8 cellular contexts compared by ENCODE assay signal in the genomic region with DNA sequence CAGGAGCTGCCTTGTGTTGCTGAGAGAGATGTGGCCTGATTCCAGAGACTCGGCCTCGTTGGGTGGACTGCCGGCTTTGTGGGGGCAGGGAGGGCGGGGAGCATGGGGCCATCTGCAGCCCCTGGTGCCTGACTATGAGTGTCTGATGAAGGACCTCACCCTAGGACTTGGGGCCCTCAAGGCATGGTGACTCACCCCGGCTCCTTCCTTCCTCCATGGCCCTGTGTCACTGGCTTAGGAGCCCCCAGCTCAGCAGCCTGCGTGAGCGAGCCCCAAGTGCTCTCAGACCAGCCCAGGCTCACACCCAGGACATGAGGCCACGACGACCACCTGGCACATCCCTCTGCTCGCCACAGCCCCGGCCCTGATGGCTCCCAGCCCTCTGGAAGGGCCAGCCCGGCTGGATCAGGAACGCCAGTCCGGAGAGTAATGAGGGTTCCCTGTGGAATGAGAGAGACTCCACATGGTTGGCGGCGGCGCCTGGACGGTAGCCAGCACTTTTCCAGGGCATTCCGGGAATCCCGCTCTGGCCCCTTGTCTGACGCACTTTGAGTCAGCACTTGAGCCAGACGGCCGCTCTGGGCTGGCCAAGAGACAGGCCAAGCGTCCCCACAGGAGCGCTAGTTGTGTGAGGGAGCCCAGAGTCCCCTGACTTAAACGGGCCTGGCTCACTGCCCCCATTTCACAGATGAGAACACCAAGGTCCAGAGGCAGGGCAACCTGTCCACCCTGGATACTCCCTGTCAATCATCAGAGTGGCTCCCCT. TPM values are rescaled to one million over a fixed set of nuclear protein-coding genes. Genes with fewer than 3 reads are reported as not detected.
DNase-seq lines count a peak whose midpoint lies in the region; ATAC-seq, FAIRE-seq and TF ChIP-seq lines count a peak whose summit lies in the region.

No MANE protein-coding gene starts in this region.

- no peaks in the 10 kb centered on the region for H3F3A ChIP-seq in neural progenitor cell (ENCODE audit: low read depth)

- H3K27ac Mint-ChIP-seq in MCF 10A (ENCODE audit: low read depth, unreplicated experiment) (peak overlapping the region; percentile 70), neural progenitor cell (no peak overlapping the region)

- peaks cover 28% of the 10 kb centered on the region for H3K4me1 Mint-ChIP-seq in MCF 10A (ENCODE audit: insufficient read depth, unreplicated experiment)
- H3K4me1 Mint-ChIP-seq in neural progenitor cell = peaks cover 33% of the 10 kb centered on the region

- peak; percentile 92 for DNase-seq in HFF-Myc (ENCODE audit: extremely low read depth, low read depth)
- peak; percentile 98 for DNase-seq in MCF 10A (ENCODE audit: unreplicated experiment)
- DNase-seq in kidney = peak; percentile 92
- peak; percentile 81 for DNase-seq in thoracic aorta (ENCODE audit: low spot score)
- DNase-seq in neural progenitor cell (ENCODE audit: low spot score) = no peak

- POLR2A ChIA-PET in MCF 10A (lab: Yijun Ruan, JAX) = no interaction called here

- H3K4me3 Mint-ChIP-seq in MCF 10A (ENCODE audit: unreplicated experiment) (peak overlapping the region; percentile 58), neural progenitor cell (no peak overlapping the region)

- TF ChIP-seq CTCF in HFF-Myc (IDR thresholded peaks at IDR 0.05; ENCODE audit: low read depth, low read length, missing control alignments) (no peak), MCF 10A (IDR thresholded peaks at IDR 0.05; ENCODE audit: unreplicated experiment) (no peak), kidney (IDR thresholded peaks at IDR 0.05; ENCODE audit: borderline replicate concordance, extremely low read depth, insufficient read depth) (no peak), thoracic aorta (IDR thresholded peaks at IDR 0.05) (no peak), neural progenitor cell (IDR thresholded peaks at IDR 0.05) (no peak)

- no peaks in the 10 kb centered on the region for H3K36me3 ChIP-seq in kidney (ENCODE audit: control insufficient read depth in 1 of 2, insufficient read depth in 2 of 2, low read length in 2 of 2)
- no peaks in the 10 kb centered on the region for H3K36me3 ChIP-seq in thoracic aorta
- no peaks in the 10 kb centered on the region for H3K36me3 ChIP-seq in neural progenitor cell

- H3K36me3 Mint-ChIP-seq in MCF 10A (ENCODE audit: insufficient read depth, unreplicated experiment) (peaks cover 6% of the 10 kb centered on the region), neural progenitor cell (no peaks in the 10 kb centered on the region)

- CTCF ChIA-PET in MCF 10A (lab: Yijun Ruan, JAX) = no interaction called here

- H3K9ac ChIP-seq in kidney (ENCODE audit: low read length in 2 of 2) (no peak overlapping the region), neural progenitor cell (no peak overlapping the region)

- H3K79me2 ChIP-seq in neural progenitor cell (ENCODE audit: low read depth) = no peaks in the 10 kb centered on the region

- FAIRE-seq in kidney (lab: Jason Lieb, UNC) = no peak

- H3K9me3 ChIP-seq in kidney (ENCODE audit: control insufficient read depth in 1 of 2, low read length in 2 of 2) = no peaks in the 10 kb centered on the region
- no peaks in the 10 kb centered on the region for H3K9me3 ChIP-seq in thoracic aorta
- H3K9me3 ChIP-seq in neural progenitor cell (ENCODE audit: low read depth) = no peaks in the 10 kb centered on the region

- intact Hi-C loops in MCF 10A (cut with micrococcal nuclease) = loop anchor here (5.0 kb wide), 2 partner anchors 51 to 204 kb away; a partner anchor contains a TSS
- intact Hi-C loops in kidney (cut with DNase I) = no loop called here

- no peak overlapping the region for H3K4me2 ChIP-seq in neural progenitor cell

- H3K27me3 ChIP-seq in thoracic aorta (replicated peaks; ENCODE audit: insufficient read depth) = no peaks in the 10 kb centered on the region
- no peaks in the 10 kb centered on the region for H3K27me3 ChIP-seq in neural progenitor cell

- H3K9me3 Mint-ChIP-seq in MCF 10A (ENCODE audit: unreplicated experiment) (no peaks in the 10 kb centered on the region), neural progenitor cell (no peaks in the 10 kb centered on the region)

- H3K4me3 ChIP-seq in HFF-Myc (replicated peaks; ENCODE audit: low read depth, low read length) (peak overlapping the region; percentile 25; the same call in 1 of the 2 replicates), kidney (ENCODE audit: low read length in 2 of 2) (no peak overlapping the region), thoracic aorta (peak overlapping the region; percentile 40), neural progenitor cell (no peak overlapping the region)

- BruUV-seq in MCF 10A (replicated peaks; lab: Mats Ljungman, UMichigan) = TSS peak; percentile 21

- ATAC-seq in thoracic aorta (ENCODE audit: insufficient number of reproducible peaks, low FRiP score, low read depth) = peak; percentile 61
- no peak for ATAC-seq in GM18909 (IDR thresholded peaks at IDR 0.05; ENCODE audit: poor library complexity, unreplicated experiment)
- ATAC-seq in GM18520 (IDR thresholded peaks at IDR 0.05; ENCODE audit: unreplicated experiment) = no peak
- no peak for ATAC-seq in GM19467 (IDR thresholded peaks at IDR 0.05; ENCODE audit: unreplicated experiment)

- H3K4me1 ChIP-seq in kidney (ENCODE audit: control insufficient read depth in 1 of 2, insufficient read depth in 1 of 2, low read depth in 1 of 2, low read length in 2 of 2) (no peaks in the 10 kb centered on the region), thoracic aorta (ENCODE audit: control insufficient read depth in 1 of 2, low read depth in 2 of 2) (peaks cover 28 to 60% of the 10 kb centered on the region in 2 donors), neural progenitor cell (peaks cover 11% of the 10 kb centered on the region)

- no peaks in the 10 kb centered on the region for H4K20me1 ChIP-seq in neural progenitor cell (ENCODE audit: low read depth)

- H3K27me3 Mint-ChIP-seq in MCF 10A (ENCODE audit: insufficient read depth, unreplicated experiment) (no peaks in the 10 kb centered on the region), neural progenitor cell (ENCODE audit: insufficient read depth, low read depth) (peaks cover 13% of the 10 kb centered on the region)

- no peak overlapping the region for H2AFZ ChIP-seq in neural progenitor cell (replicated peaks)

- H3K27ac ChIP-seq in kidney (ENCODE audit: low read depth in 2 of 2, low read length in 2 of 2) (no peak overlapping the region), thoracic aorta (peak overlapping the region; percentile 69 to 85), neural progenitor cell (no peak overlapping the region)

RNA-seq across cellular contexts. Expression of a gene that starts 50.6 kb away (rescaled TPM):
- total RNA-seq in MCF 10A (2022) = 1.6 and 3.7 TPM in 2 replicates
- total RNA-seq in kidney = 1.1 TPM
- 0.04 TPM for polyA plus RNA-seq in kidney (ENCODE audit: insufficient read depth, low read depth, low replicate concordance)
- 1 to 10 TPM in 1 of 2 donors, under 1 TPM in 1; 0.81 to 3.4 TPM for total RNA-seq in thoracic aorta
- total RNA-seq in neural progenitor cell (ENCODE audit: low replicate concordance) = 4.4 and 5.7 TPM in 2 replicates

Comparison
In these comparisons a context has a peak if more than half of its experiments do, and no peak if none do; other contexts are left out.
1. H3K4me3 ChIP-seq: peak in HFF-Myc (single experiment) and thoracic aorta (single experiment); none in kidney (0 of 2) and neural progenitor cell (single experiment).
2. H3K27ac ChIP-seq: peak in thoracic aorta (2 of 2); none in kidney (0 of 2) and neural progenitor cell (single experiment).